ENCODE assay signal across 1 cellular context in the genomic region with DNA sequence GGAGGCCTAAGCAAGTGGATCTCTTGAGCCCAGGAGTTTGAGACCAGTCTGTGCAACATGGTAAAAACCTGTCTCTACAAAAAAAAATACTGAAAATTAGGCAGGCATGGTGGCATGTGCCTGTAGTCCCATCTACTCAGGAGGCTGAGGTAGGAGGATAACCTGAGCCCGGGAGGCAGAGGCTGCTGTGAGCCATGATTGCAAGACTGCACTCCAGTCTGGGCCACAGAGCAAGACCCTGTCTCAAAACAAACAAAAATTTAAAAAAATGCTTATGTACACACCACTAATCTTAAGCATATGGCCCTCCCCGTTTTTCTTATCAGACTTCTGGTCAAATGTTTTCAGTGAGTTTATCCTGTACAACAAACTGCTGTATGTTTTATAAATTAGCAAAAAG.
TF ChIP-seq lines count a peak whose summit lies in the region.

No MANE protein-coding gene starts in this region.

TF ChIP-seq in HepG2, 621 proteins besides CTCF, POLR2A, EP300 and RAD21 (continues in another document):
- TF ChIP-seq, protein P1, sequence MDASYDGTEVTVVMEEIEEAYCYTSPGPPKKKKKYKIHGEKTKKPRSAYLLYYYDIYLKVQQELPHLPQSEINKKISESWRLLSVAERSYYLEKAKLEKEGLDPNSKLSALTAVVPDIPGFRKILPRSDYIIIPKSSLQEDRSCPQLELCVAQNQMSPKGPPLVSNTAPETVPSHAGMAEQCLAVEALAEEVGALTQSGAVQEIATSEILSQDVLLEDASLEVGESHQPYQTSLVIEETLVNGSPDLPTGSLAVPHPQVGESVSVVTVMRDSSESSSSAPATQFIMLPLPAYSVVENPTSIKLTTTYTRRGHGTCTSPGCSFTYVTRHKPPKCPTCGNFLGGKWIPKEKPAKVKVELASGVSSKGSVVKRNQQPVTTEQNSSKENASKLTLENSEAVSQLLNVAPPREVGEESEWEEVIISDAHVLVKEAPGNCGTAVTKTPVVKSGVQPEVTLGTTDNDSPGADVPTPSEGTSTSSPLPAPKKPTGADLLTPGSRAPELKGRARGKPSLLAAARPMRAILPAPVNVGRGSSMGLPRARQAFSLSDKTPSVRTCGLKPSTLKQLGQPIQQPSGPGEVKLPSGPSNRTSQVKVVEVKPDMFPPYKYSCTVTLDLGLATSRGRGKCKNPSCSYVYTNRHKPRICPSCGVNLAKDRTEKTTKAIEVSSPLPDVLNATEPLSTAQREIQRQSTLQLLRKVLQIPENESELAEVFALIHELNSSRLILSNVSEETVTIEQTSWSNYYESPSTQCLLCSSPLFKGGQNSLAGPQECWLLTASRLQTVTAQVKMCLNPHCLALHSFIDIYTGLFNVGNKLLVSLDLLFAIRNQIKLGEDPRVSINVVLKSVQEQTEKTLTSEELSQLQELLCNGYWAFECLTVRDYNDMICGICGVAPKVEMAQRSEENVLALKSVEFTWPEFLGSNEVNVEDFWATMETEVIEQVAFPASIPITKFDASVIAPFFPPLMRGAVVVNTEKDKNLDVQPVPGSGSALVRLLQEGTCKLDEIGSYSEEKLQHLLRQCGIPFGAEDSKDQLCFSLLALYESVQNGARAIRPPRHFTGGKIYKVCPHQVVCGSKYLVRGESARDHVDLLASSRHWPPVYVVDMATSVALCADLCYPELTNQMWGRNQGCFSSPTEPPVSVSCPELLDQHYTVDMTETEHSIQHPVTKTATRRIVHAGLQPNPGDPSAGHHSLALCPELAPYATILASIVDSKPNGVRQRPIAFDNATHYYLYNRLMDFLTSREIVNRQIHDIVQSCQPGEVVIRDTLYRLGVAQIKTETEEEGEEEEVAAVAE (CRISPR knock-in tag; IDR thresholded peaks at IDR 0.05; ENCODE audit: borderline replicate concordance): no peak
- TF ChIP-seq PITX1 (CRISPR knock-in tag; IDR thresholded peaks at IDR 0.05) (0 out of 2 replicates have a peak, but pooled peaks have one; percentile 20), ZMYM2 (CRISPR knock-in tag; IDR thresholded peaks at IDR 0.05) (0 out of 2 replicates have a peak, but pooled peaks have one; percentile 44), SMARCE1 (IDR thresholded peaks at IDR 0.05; ENCODE audit: borderline replicate concordance) (no peak), SP2 (CRISPR knock-in tag; IDR thresholded peaks at IDR 0.05) (no peak), MATR3 (CRISPR knock-in tag; IDR thresholded peaks at IDR 0.05) (no peak), ZMYM4 (CRISPR knock-in tag; IDR thresholded peaks at IDR 0.05) (peak; percentile 60; the same call in 1 of the 2 replicates), WIZ (CRISPR knock-in tag; IDR thresholded peaks at IDR 0.05) (no peak), SRF (IDR thresholded peaks at IDR 0.05; ENCODE audit: low read depth, low read length) (no peak), ZSCAN30 (CRISPR knock-in tag; IDR thresholded peaks at IDR 0.05) (no peak), FOXA3 (CRISPR knock-in tag; IDR thresholded peaks at IDR 0.05) (peak; percentile 45; the same call in 1 of the 2 replicates), ZMYM3 (CRISPR knock-in tag; IDR thresholded peaks at IDR 0.05) (peak; percentile 94), GABPA (IDR thresholded peaks at IDR 0.05; ENCODE audit: low read depth, low read length) (no peak), GABPA (CRISPR knock-in tag; IDR thresholded peaks at IDR 0.05; ENCODE audit: low read depth) (no peak), ZNF619 (CRISPR knock-in tag; IDR thresholded peaks at IDR 0.05) (no peak), KDM4B (CRISPR knock-in tag; IDR thresholded peaks at IDR 0.05) (no peak), SALL1 (CRISPR knock-in tag; IDR thresholded peaks at IDR 0.05) (peak; percentile 68), POGZ (CRISPR knock-in tag; IDR thresholded peaks at IDR 0.05) (peak; percentile 62; the same call in 1 of the 2 replicates), KDM3A (CRISPR knock-in tag; IDR thresholded peaks at IDR 0.05; ENCODE audit: low read depth) (no peak), IRF2 (CRISPR knock-in tag; IDR thresholded peaks at IDR 0.05) (0 out of 2 replicates have a peak, but pooled peaks have one; percentile 29)
- TF ChIP-seq, protein P2, sequence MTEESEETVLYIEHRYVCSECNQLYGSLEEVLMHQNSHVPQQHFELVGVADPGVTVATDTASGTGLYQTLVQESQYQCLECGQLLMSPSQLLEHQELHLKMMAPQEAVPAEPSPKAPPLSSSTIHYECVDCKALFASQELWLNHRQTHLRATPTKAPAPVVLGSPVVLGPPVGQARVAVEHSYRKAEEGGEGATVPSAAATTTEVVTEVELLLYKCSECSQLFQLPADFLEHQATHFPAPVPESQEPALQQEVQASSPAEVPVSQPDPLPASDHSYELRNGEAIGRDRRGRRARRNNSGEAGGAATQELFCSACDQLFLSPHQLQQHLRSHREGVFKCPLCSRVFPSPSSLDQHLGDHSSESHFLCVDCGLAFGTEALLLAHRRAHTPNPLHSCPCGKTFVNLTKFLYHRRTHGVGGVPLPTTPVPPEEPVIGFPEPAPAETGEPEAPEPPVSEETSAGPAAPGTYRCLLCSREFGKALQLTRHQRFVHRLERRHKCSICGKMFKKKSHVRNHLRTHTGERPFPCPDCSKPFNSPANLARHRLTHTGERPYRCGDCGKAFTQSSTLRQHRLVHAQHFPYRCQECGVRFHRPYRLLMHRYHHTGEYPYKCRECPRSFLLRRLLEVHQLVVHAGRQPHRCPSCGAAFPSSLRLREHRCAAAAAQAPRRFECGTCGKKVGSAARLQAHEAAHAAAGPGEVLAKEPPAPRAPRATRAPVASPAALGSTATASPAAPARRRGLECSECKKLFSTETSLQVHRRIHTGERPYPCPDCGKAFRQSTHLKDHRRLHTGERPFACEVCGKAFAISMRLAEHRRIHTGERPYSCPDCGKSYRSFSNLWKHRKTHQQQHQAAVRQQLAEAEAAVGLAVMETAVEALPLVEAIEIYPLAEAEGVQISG (CRISPR knock-in tag; IDR thresholded peaks at IDR 0.05): no peak
- TF ChIP-seq, protein P3, sequence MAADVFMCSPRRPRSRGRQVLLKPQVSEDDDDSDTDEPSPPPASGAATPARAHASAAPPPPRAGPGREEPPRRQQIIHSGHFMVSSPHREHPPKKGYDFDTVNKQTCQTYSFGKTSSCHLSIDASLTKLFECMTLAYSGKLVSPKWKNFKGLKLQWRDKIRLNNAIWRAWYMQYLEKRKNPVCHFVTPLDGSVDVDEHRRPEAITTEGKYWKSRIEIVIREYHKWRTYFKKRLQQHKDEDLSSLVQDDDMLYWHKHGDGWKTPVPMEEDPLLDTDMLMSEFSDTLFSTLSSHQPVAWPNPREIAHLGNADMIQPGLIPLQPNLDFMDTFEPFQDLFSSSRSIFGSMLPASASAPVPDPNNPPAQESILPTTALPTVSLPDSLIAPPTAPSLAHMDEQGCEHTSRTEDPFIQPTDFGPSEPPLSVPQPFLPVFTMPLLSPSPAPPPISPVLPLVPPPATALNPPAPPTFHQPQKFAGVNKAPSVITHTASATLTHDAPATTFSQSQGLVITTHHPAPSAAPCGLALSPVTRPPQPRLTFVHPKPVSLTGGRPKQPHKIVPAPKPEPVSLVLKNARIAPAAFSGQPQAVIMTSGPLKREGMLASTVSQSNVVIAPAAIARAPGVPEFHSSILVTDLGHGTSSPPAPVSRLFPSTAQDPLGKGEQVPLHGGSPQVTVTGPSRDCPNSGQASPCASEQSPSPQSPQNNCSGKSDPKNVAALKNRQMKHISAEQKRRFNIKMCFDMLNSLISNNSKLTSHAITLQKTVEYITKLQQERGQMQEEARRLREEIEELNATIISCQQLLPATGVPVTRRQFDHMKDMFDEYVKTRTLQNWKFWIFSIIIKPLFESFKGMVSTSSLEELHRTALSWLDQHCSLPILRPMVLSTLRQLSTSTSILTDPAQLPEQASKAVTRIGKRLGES (CRISPR knock-in tag; IDR thresholded peaks at IDR 0.05; ENCODE audit: borderline replicate concordance): no peak
- TF ChIP-seq, protein P4, sequence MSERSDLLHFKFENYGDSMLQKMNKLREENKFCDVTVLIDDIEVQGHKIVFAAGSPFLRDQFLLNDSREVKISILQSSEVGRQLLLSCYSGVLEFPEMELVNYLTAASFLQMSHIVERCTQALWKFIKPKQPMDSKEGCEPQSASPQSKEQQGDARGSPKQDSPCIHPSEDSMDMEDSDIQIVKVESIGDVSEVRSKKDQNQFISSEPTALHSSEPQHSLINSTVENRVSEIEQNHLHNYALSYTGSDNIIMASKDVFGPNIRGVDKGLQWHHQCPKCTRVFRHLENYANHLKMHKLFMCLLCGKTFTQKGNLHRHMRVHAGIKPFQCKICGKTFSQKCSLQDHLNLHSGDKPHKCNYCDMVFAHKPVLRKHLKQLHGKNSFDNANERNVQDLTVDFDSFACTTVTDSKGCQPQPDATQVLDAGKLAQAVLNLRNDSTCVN (CRISPR knock-in tag; IDR thresholded peaks at IDR 0.05; ENCODE audit: borderline replicate concordance): no peak
- TF ChIP-seq, protein P5, sequence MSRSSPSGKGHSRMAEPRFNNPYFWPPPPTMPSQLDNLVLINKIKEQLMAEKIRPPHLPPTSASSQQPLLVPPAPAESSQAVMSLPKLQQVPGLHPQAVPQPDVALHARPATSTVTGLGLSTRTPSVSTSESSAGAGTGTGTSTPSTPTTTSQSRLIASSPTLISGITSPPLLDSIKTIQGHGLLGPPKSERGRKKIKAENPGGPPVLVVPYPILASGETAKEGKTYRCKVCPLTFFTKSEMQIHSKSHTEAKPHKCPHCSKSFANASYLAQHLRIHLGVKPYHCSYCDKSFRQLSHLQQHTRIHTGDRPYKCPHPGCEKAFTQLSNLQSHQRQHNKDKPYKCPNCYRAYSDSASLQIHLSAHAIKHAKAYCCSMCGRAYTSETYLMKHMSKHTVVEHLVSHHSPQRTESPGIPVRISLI (CRISPR knock-in tag; IDR thresholded peaks at IDR 0.05; ENCODE audit: borderline replicate concordance): peak; percentile 76; the same call in 1 of the 2 replicates
- TF ChIP-seq, protein P6, sequence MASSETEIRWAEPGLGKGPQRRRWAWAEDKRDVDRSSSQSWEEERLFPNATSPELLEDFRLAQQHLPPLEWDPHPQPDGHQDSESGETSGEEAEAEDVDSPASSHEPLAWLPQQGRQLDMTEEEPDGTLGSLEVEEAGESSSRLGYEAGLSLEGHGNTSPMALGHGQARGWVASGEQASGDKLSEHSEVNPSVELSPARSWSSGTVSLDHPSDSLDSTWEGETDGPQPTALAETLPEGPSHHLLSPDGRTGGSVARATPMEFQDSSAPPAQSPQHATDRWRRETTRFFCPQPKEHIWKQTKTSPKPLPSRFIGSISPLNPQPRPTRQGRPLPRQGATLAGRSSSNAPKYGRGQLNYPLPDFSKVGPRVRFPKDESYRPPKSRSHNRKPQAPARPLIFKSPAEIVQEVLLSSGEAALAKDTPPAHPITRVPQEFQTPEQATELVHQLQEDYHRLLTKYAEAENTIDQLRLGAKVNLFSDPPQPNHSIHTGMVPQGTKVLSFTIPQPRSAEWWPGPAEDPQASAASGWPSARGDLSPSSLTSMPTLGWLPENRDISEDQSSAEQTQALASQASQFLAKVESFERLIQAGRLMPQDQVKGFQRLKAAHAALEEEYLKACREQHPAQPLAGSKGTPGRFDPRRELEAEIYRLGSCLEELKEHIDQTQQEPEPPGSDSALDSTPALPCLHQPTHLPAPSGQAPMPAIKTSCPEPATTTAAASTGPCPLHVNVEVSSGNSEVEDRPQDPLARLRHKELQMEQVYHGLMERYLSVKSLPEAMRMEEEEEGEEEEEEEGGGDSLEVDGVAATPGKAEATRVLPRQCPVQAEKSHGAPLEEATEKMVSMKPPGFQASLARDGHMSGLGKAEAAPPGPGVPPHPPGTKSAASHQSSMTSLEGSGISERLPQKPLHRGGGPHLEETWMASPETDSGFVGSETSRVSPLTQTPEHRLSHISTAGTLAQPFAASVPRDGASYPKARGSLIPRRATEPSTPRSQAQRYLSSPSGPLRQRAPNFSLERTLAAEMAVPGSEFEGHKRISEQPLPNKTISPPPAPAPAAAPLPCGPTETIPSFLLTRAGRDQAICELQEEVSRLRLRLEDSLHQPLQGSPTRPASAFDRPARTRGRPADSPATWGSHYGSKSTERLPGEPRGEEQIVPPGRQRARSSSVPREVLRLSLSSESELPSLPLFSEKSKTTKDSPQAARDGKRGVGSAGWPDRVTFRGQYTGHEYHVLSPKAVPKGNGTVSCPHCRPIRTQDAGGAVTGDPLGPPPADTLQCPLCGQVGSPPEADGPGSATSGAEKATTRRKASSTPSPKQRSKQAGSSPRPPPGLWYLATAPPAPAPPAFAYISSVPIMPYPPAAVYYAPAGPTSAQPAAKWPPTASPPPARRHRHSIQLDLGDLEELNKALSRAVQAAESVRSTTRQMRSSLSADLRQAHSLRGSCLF (CRISPR knock-in tag; IDR thresholded peaks at IDR 0.05; ENCODE audit: borderline replicate concordance): no peak
- TF ChIP-seq, protein P7, sequence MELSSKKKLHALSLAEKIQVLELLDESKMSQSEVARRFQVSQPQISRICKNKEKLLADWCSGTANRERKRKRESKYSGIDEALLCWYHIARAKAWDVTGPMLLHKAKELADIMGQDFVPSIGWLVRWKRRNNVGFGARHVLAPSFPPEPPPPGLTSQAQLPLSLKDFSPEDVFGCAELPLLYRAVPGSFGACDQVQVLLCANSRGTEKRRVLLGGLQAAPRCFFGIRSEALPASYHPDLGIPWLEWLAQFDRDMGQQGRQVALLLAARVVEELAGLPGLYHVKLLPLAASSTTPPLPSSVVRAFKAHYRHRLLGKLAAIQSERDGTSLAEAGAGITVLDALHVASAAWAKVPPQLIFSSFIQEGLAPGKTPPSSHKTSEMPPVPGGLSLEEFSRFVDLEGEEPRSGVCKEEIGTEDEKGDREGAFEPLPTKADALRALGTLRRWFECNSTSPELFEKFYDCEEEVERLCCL (CRISPR knock-in tag; IDR thresholded peaks at IDR 0.05; ENCODE audit: borderline replicate concordance): no peak
- TF ChIP-seq, protein P8, sequence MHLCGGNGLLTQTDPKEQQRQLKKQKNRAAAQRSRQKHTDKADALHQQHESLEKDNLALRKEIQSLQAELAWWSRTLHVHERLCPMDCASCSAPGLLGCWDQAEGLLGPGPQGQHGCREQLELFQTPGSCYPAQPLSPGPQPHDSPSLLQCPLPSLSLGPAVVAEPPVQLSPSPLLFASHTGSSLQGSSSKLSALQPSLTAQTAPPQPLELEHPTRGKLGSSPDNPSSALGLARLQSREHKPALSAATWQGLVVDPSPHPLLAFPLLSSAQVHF (CRISPR knock-in tag; IDR thresholded peaks at IDR 0.05): no peak
- TF ChIP-seq, protein P9, sequence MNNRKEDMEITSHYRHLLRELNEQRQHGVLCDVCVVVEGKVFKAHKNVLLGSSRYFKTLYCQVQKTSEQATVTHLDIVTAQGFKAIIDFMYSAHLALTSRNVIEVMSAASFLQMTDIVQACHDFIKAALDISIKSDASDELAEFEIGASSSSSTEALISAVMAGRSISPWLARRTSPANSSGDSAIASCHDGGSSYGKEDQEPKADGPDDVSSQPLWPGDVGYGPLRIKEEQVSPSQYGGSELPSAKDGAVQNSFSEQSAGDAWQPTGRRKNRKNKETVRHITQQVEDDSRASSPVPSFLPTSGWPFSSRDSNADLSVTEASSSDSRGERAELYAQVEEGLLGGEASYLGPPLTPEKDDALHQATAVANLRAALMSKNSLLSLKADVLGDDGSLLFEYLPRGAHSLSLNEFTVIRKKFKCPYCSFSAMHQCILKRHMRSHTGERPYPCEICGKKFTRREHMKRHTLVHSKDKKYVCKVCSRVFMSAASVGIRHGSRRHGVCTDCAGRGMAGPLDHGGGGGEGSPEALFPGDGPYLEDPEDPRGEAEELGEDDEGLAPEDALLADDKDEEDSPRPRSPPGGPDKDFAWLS (CRISPR knock-in tag; IDR thresholded peaks at IDR 0.05; ENCODE audit: borderline replicate concordance): no peak
